In genomic region chr20:41800040-41800439, GRCh38 we compare ENCODE assay signal across 34 cellular contexts.
"Had no signal": no experiment of that assay in that cellular context is flagged by ENCODE, and none has a peak within 500 bp of the region (broad histone marks: within the 10 kb centered on the region; RNA-seq: fewer than 3 reads in every experiment).

No MANE protein-coding gene starts in this region.

- H3K27me3 Mint-ChIP-seq: activated CD4-positive, alpha-beta T cell treated with anti-CD3 and anti-CD28 coated beads, Interleukin-2, amount 10 ng/mL, durations not matched to agents 24 days and 14 days had no signal

- H3K36me3 ChIP-seq: adrenal gland, brain microvascular endothelial cell, breast epithelium had no signal

- ATAC-seq: activated CD8-positive, alpha-beta T cell treated with anti-CD3 and anti-CD28 coated beads for 36 hours; activated naive CD4-positive, alpha-beta T cell treated with anti-CD3 and anti-CD28 coated beads, Interleukin-2, amount 50 U/mL, for 72 hours; activated T-cell treated with anti-CD3 and anti-CD28 coated beads, Interleukin-2, amount 50 U/mL, for 4 hours; activated T-cell treated with anti-CD3 and anti-CD28 coated beads, Interleukin-2, amount 50 U/mL, for 72 hours; activated T-helper 17 cell treated with anti-CD3 and anti-CD28 coated beads, Interleukin-2, amount 50 U/mL, for 72 hours; body of pancreas had no signal

- H3K27ac ChIP-seq: adrenal gland, body of pancreas, brain microvascular endothelial cell, breast epithelium, VCaP had no signal

- H3K9me3 ChIP-seq: adrenal gland, body of pancreas, breast epithelium had no signal

- DNase-seq: activated B cell treated with CpG ODN at 0.5 μM for 24 hours; activated CD4-positive, alpha-beta memory T cell treated with anti-CD3 and anti-CD28 coated beads for 36 hours; activated CD4-positive, alpha-beta T cell treated with anti-CD3 and anti-CD28 coated beads for 4 hours; activated CD4-positive, alpha-beta T cell treated with anti-CD3 and anti-CD28 coated beads, Interleukin-2, amount 10 ng/mL, durations not matched to agents 24 days and 14 days; activated CD4-positive, alpha-beta T cell treated with anti-CD3 and anti-CD28 coated beads, Interleukin-2, amount 50 U/mL, for 1 hour; activated CD4-positive, alpha-beta T cell treated with anti-CD3 and anti-CD28 coated beads, Interleukin-2, amount 50 U/mL, for 4 hours; activated CD4-positive, CD25-positive, alpha-beta regulatory T cell treated with anti-CD3 and anti-CD28 coated beads, Interleukin-2, amount 50 U/mL, for 72 hours; activated CD8-positive, alpha-beta memory T cell treated with anti-CD3 and anti-CD28 coated beads, Interleukin-2, amount 50 U/mL, for 4 hours; activated CD8-positive, alpha-beta T cell treated with anti-CD3 and anti-CD28 coated beads for 36 hours; activated effector memory CD4-positive, alpha-beta T cell treated with anti-CD3 and anti-CD28 coated beads, Interleukin-2, amount 50 U/mL, for 16 hours; activated gamma-delta T cell treated with Interleukin-2 at 50 U/mL for 16 hours; activated naive CD4-positive, alpha-beta T cell; activated naive CD4-positive, alpha-beta T cell treated with anti-CD3 and anti-CD28 coated beads for 36 hours; activated naive CD4-positive, alpha-beta T cell treated with anti-CD3 and anti-CD28 coated beads, Interleukin-2, amount 50 U/mL, for 16 hours; activated naive CD8-positive, alpha-beta T cell treated with anti-CD3 and anti-CD28 coated beads for 36 hours; activated T-cell treated with anti-CD3 and anti-CD28 coated beads for 4 hours; activated T-cell treated with anti-CD3 and anti-CD28 coated beads, Interleukin-2, amount 50 U/mL, for 1 hour; activated T-cell treated with anti-CD3 and anti-CD28 coated beads, Interleukin-2, amount 50 U/mL, for 4 hours; activated T-cell treated with anti-CD3 and anti-CD28 coated beads, Interleukin-2, amount 50 U/mL, for 72 hours; adrenal gland; amniotic stem cell; aorta; body of pancreas; brain microvascular endothelial cell; central memory CD4-positive, alpha-beta T cell; T-helper 2 cell; T-helper 9 cell had no signal

- H3K4me3 Mint-ChIP-seq: activated B cell treated with CpG ODN at 0.5 μM for 24 hours; activated CD4-positive, alpha-beta memory T cell treated with anti-CD3 and anti-CD28 coated beads for 36 hours; activated CD4-positive, alpha-beta T cell treated with anti-CD3 and anti-CD28 coated beads, Interleukin-2, amount 10 ng/mL, durations not matched to agents 24 days and 14 days; activated CD8-positive, alpha-beta T cell treated with anti-CD3 and anti-CD28 coated beads for 36 hours; activated naive CD4-positive, alpha-beta T cell treated with anti-CD3 and anti-CD28 coated beads for 36 hours; activated naive CD8-positive, alpha-beta T cell treated with anti-CD3 and anti-CD28 coated beads for 36 hours; activated T-cell treated with anti-CD3 and anti-CD28 coated beads, Interleukin-2, amount 50 U/mL, for 4 hours; activated T-cell treated with anti-CD3 and anti-CD28 coated beads, Interleukin-2, amount 50 U/mL, for 72 hours; activated T-helper 1 cell treated with anti-CD3 and anti-CD28 coated beads, Interleukin-12 subunit alpha, Interleukin-12 subunit beta, Interleukin-2, Interleukin-4 antibody, amounts not matched to agents 30 ng/mL and 10 ng/mL and 1 ng/mL, durations not matched to agents 14 hours and 24 hours and 36 hours; activated T-helper 17 cell treated with anti-CD3 and anti-CD28 coated beads, Interleukin-2, amount 50 U/mL, for 72 hours; T-helper 1 cell treated with Interleukin-12 subunit alpha and Interleukin-12 subunit beta and Interleukin-4 antibody, amounts not matched to agents 30 μg/mL and 1 μg/mL, for 36 hours; T-helper 2 cell treated with Interferon-gamma antibody and Interleukin-4, amounts not matched to agents 5 μg/mL and 100 μg/mL, for 36 hours had no signal

- H3K27ac Mint-ChIP-seq: activated B cell treated with CpG ODN at 0.5 μM for 24 hours; activated CD4-positive, alpha-beta memory T cell treated with anti-CD3 and anti-CD28 coated beads for 36 hours; activated CD4-positive, alpha-beta T cell treated with anti-CD3 and anti-CD28 coated beads, Interleukin-2, amount 10 ng/mL, durations not matched to agents 24 days and 14 days; activated CD8-positive, alpha-beta T cell treated with anti-CD3 and anti-CD28 coated beads for 36 hours; activated naive CD4-positive, alpha-beta T cell treated with anti-CD3 and anti-CD28 coated beads for 36 hours; activated naive CD4-positive, alpha-beta T cell treated with anti-CD3 and anti-CD28 coated beads, Interleukin-2, amount 50 U/mL, for 72 hours; activated naive CD8-positive, alpha-beta T cell treated with anti-CD3 and anti-CD28 coated beads for 36 hours; activated T-cell treated with anti-CD3 and anti-CD28 coated beads, Interleukin-2, amount 50 U/mL, for 72 hours; activated T-helper 1 cell treated with anti-CD3 and anti-CD28 coated beads, Interleukin-12 subunit alpha, Interleukin-12 subunit beta, Interleukin-2, Interleukin-4 antibody, amounts not matched to agents 30 ng/mL and 10 ng/mL and 1 ng/mL, durations not matched to agents 14 hours and 24 hours and 36 hours; activated T-helper 17 cell treated with anti-CD3 and anti-CD28 coated beads, Interleukin-2, amount 50 U/mL, for 72 hours; T-helper 1 cell treated with Interleukin-12 subunit alpha and Interleukin-12 subunit beta and Interleukin-4 antibody, amounts not matched to agents 30 μg/mL and 1 μg/mL, for 36 hours; T-helper 2 cell treated with Interferon-gamma antibody and Interleukin-4, amounts not matched to agents 5 μg/mL and 100 μg/mL, for 36 hours had no signal

- H3K4me3 ChIP-seq: adrenal gland, body of pancreas, breast epithelium had no signal

- H3K4me1 ChIP-seq: adrenal gland, body of pancreas, breast epithelium had no signal

- H3K27me3 ChIP-seq: body of pancreas, brain microvascular endothelial cell, breast epithelium had no signal

- H3K36me3 Mint-ChIP-seq: activated CD4-positive, alpha-beta memory T cell treated with anti-CD3 and anti-CD28 coated beads for 36 hours; activated naive CD4-positive, alpha-beta T cell treated with anti-CD3 and anti-CD28 coated beads, Interleukin-2, amount 50 U/mL, for 72 hours; activated naive CD8-positive, alpha-beta T cell treated with anti-CD3 and anti-CD28 coated beads for 36 hours had no signal

- H3K4me1 Mint-ChIP-seq: activated B cell treated with CpG ODN at 0.5 μM for 24 hours; activated CD4-positive, alpha-beta T cell treated with anti-CD3 and anti-CD28 coated beads, Interleukin-2, amount 10 ng/mL, durations not matched to agents 24 days and 14 days; activated naive CD8-positive, alpha-beta T cell treated with anti-CD3 and anti-CD28 coated beads for 36 hours; activated T-helper 17 cell treated with anti-CD3 and anti-CD28 coated beads, Interleukin-2, amount 50 U/mL, for 72 hours had no signal

- H3K9me3 Mint-ChIP-seq: activated CD4-positive, alpha-beta memory T cell treated with anti-CD3 and anti-CD28 coated beads for 36 hours; activated CD4-positive, alpha-beta T cell treated with anti-CD3 and anti-CD28 coated beads, Interleukin-2, amount 10 ng/mL, durations not matched to agents 24 days and 14 days; activated CD8-positive, alpha-beta T cell treated with anti-CD3 and anti-CD28 coated beads for 36 hours; activated naive CD4-positive, alpha-beta T cell treated with anti-CD3 and anti-CD28 coated beads for 36 hours; activated naive CD4-positive, alpha-beta T cell treated with anti-CD3 and anti-CD28 coated beads, Interleukin-2, amount 50 U/mL, for 72 hours; activated naive CD8-positive, alpha-beta T cell treated with anti-CD3 and anti-CD28 coated beads for 36 hours; activated T-cell treated with anti-CD3 and anti-CD28 coated beads, Interleukin-2, amount 50 U/mL, for 4 hours; activated T-helper 1 cell treated with anti-CD3 and anti-CD28 coated beads, Interleukin-12 subunit alpha, Interleukin-12 subunit beta, Interleukin-2, Interleukin-4 antibody, amounts not matched to agents 30 ng/mL and 10 ng/mL and 1 ng/mL, durations not matched to agents 14 hours and 24 hours and 36 hours; activated T-helper 17 cell treated with anti-CD3 and anti-CD28 coated beads, Interleukin-2, amount 50 U/mL, for 72 hours; T-helper 1 cell treated with Interleukin-12 subunit alpha and Interleukin-12 subunit beta and Interleukin-4 antibody, amounts not matched to agents 30 μg/mL and 1 μg/mL, for 36 hours; T-helper 2 cell treated with Interferon-gamma antibody and Interleukin-4, amounts not matched to agents 5 μg/mL and 100 μg/mL, for 36 hours had no signal
